ENCODE assay signal across 18 cellular contexts in the genomic region with DNA sequence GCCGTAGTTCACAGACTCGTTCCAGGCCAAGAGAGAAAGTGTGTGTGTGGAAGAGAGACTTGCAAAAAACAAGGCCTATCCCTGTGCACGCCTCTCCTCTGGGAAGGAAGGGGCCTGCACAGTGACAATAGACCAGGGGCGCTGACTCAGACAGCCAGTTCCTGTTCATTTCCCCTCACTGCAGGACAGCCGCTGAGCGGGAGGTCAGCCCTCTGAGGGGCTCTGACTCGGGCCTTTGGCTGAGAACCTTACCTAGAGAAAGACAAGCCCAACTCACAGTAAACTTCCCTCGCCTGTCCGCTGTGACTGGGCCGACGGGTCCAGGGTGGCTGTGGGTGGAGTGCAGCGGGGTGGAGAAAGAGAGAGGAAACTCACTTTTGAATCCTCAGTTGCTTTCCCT. TPM values are rescaled to one million over a fixed set of nuclear protein-coding genes. Genes with fewer than 3 reads are reported as not detected.
DNase-seq lines count a peak whose midpoint lies in the region; ATAC-seq and TF ChIP-seq lines count a peak whose summit lies in the region.
"Had no signal": no experiment of that assay in that cellular context is flagged by ENCODE, and none has a peak within 500 bp of the region (broad histone marks: within the 10 kb centered on the region; RNA-seq: fewer than 3 reads in every experiment).

No MANE protein-coding gene starts in this region.

- 83% methylated on average over 1 of the region's 12 CpGs; no CpG with 5 or more reads in 1 of the 2 experiments for WGBS in mesodermal cell (ENCODE audit: insufficient coverage in 2 of 2), 2 experiments
- WGBS in upper lobe of left lung, 2 donors = 48% methylated on average over 12 of the region's 12 CpGs; no CpG with 5 or more reads in 1 of the 2 donors

- no peaks in the 10 kb centered on the region for H3K36me3 ChIP-seq in breast epithelium
- no peaks in the 10 kb centered on the region for H3K36me3 ChIP-seq in mesodermal cell (ENCODE audit: control insufficient read depth, insufficient read depth, low read length)
- no peaks in the 10 kb centered on the region for H3K36me3 ChIP-seq in upper lobe of left lung

- H3K4me1 ChIP-seq in breast epithelium (no peaks in the 10 kb centered on the region), mesodermal cell (ENCODE audit: control insufficient read depth, insufficient read depth, low read length, poor library complexity, severe bottlenecking) (peaks cover 27% of the 10 kb centered on the region), upper lobe of left lung (peaks cover 0 to 21% (median 3%) of the 10 kb centered on the region in 4 donors)

- no peaks in the 10 kb centered on the region for H3K9me3 Mint-ChIP-seq in MCF 10A (ENCODE audit: unreplicated experiment)
- H3K9me3 Mint-ChIP-seq: naive thymus-derived CD8-positive, alpha-beta T cell; stimulated activated naive CD8-positive, alpha-beta T cell treated with anti-CD3 and anti-CD28 coated beads, Interleukin-15, amount 100 ng/mL, for 72 hours had no signal

- BruUV-seq in MCF 10A (replicated peaks; lab: Mats Ljungman, UMichigan) = no TSS peak

- DNase-seq in breast epithelium (ENCODE audit: low spot score in 2 of 2) = no peak
- no peak for DNase-seq in MCF 10A (ENCODE audit: unreplicated experiment)
- DNase-seq in fibroblast of pulmonary artery (ENCODE audit: low read depth) = peak; percentile 44
- peak in 1 of 2 donors; percentile 52 for DNase-seq in upper lobe of left lung
- DNase-seq in SHP77 treated with DMSO at 0.1 percent for 48 hours (lab: John Stamatoyannopoulos, UW) = no peak
- DNase-seq: 8988T; activated T-cell treated with anti-CD3 and anti-CD28 coated beads for 4 hours; CD4-positive, alpha-beta memory T cell; dorsolateral prefrontal cortex; naive thymus-derived CD8-positive, alpha-beta T cell; NCI-H1417 treated with DMSO at 0.1 percent for 48 hours; NCI-H524; OCI-M1; stimulated activated naive CD8-positive, alpha-beta T cell treated with anti-CD3 and anti-CD28 coated beads, Interleukin-15, amount 100 ng/mL, for 72 hours had no signal

- no peaks in the 10 kb centered on the region for H3K9me3 ChIP-seq in breast epithelium
- no peaks in the 10 kb centered on the region for H3K9me3 ChIP-seq in mesodermal cell (ENCODE audit: control insufficient read depth, low read length)
- H3K9me3 ChIP-seq in upper lobe of left lung = no peaks in the 10 kb centered on the region

- H3K4me3 Mint-ChIP-seq in MCF 10A (ENCODE audit: unreplicated experiment) = no peak overlapping the region
- H3K4me3 Mint-ChIP-seq: naive thymus-derived CD8-positive, alpha-beta T cell; stimulated activated naive CD8-positive, alpha-beta T cell treated with anti-CD3 and anti-CD28 coated beads, Interleukin-15, amount 100 ng/mL, for 72 hours had no signal

- peak overlapping the region; percentile 55 to 63 for H3K27ac ChIP-seq in breast epithelium
- peak overlapping the region; percentile 67 for H3K27ac ChIP-seq in mesodermal cell (ENCODE audit: low read depth, low read length, severe bottlenecking)
- peak overlapping the region; percentile 44 to 78 (median 70) for H3K27ac ChIP-seq in upper lobe of left lung

- peaks cover 95% of the 10 kb centered on the region for H3K27me3 Mint-ChIP-seq in MCF 10A (ENCODE audit: insufficient read depth, unreplicated experiment)
- H3K27me3 Mint-ChIP-seq: CD4-positive, alpha-beta memory T cell had no signal

- ATAC-seq in upper lobe of left lung (ENCODE audit: low FRiP score in 2 of 2) = peak; percentile 43 to 69
- no peak for ATAC-seq in HG02981 (IDR thresholded peaks at IDR 0.05; ENCODE audit: unreplicated experiment)
- no peak for ATAC-seq in HG03025 (IDR thresholded peaks at IDR 0.05; ENCODE audit: low FRiP score, unreplicated experiment)
- ATAC-seq: activated CD4-positive, CD25-positive, alpha-beta regulatory T cell treated with anti-CD3 and anti-CD28 coated beads, Interleukin-2, amount 50 U/mL, for 24 hours; naive thymus-derived CD8-positive, alpha-beta T cell; stimulated activated naive CD8-positive, alpha-beta T cell treated with anti-CD3 and anti-CD28 coated beads, Interleukin-15, amount 100 ng/mL, for 72 hours had no signal

- no peaks in the 10 kb centered on the region for H3K4me1 Mint-ChIP-seq in MCF 10A (ENCODE audit: insufficient read depth, unreplicated experiment)
- H3K4me1 Mint-ChIP-seq: stimulated activated naive CD8-positive, alpha-beta T cell treated with anti-CD3 and anti-CD28 coated beads, Interleukin-15, amount 100 ng/mL, for 72 hours had no signal

- no peak for TF ChIP-seq EP300 in upper lobe of left lung (IDR thresholded peaks at IDR 0.05)

- TF ChIP-seq CTCF in breast epithelium (IDR thresholded peaks at IDR 0.05) (no peak), MCF 10A (IDR thresholded peaks at IDR 0.05; ENCODE audit: unreplicated experiment) (no peak), fibroblast of pulmonary artery (IDR thresholded peaks at IDR 0.05; ENCODE audit: low read length, missing control alignments) (no peak), upper lobe of left lung (IDR thresholded peaks at IDR 0.05) (no peak)

- no peak overlapping the region for H3K27ac Mint-ChIP-seq in MCF 10A (ENCODE audit: low read depth, unreplicated experiment)
- H3K27ac Mint-ChIP-seq: naive thymus-derived CD8-positive, alpha-beta T cell; stimulated activated naive CD8-positive, alpha-beta T cell treated with anti-CD3 and anti-CD28 coated beads, Interleukin-15, amount 100 ng/mL, for 72 hours had no signal

- intact Hi-C loops in breast epithelium (cut with DNase I; ENCODE audit: low total_unique reads) (no loop called here), MCF 10A (cut with micrococcal nuclease) (no loop called here)

- CTCF ChIA-PET in MCF 10A (lab: Yijun Ruan, JAX) = no interaction called here

- POLR2A ChIA-PET in MCF 10A (lab: Yijun Ruan, JAX) = no interaction called here

- H3K27me3 ChIP-seq in breast epithelium (peaks cover 0 to 56% of the 10 kb centered on the region in 2 donors), upper lobe of left lung (no peaks in the 10 kb centered on the region)

- TF ChIP-seq POLR2A in breast epithelium (IDR thresholded peaks at IDR 0.05) (no peak), upper lobe of left lung (IDR thresholded peaks at IDR 0.05) (peak in 1 of 4 donors; percentile 17)

- no peaks in the 10 kb centered on the region for H3K36me3 Mint-ChIP-seq in MCF 10A (ENCODE audit: insufficient read depth, unreplicated experiment)
- H3K36me3 Mint-ChIP-seq: CD4-positive, alpha-beta memory T cell; naive thymus-derived CD8-positive, alpha-beta T cell had no signal

- peak overlapping the region in 2 of 3 donors; percentile 15 to 18 for H3K4me3 ChIP-seq in breast epithelium
- no peak overlapping the region for H3K4me3 ChIP-seq in fibroblast of pulmonary artery (replicated peaks; ENCODE audit: low read depth, low read length)
- no peak overlapping the region for H3K4me3 ChIP-seq in mesodermal cell (ENCODE audit: extremely low read depth, insufficient read depth, low read length, poor library complexity, severe bottlenecking)
- H3K4me3 ChIP-seq in upper lobe of left lung = peak overlapping the region in 2 of 4 donors; percentile 27 to 32

RNA-seq across cellular contexts. Expression of a gene that starts 52.1 kb away (rescaled TPM):
- total RNA-seq in breast epithelium = 1 to 10 TPM; 3.3 to 5.0 (median 5.0) TPM
- not detected in 2 replicates for total RNA-seq in MCF 10A (2022)
- polyA plus RNA-seq in mesodermal cell (2013, experiment 1 of 2) = 12.0 TPM
- polyA plus RNA-seq in mesodermal cell (2013, experiment 2 of 2) = 10.1 TPM
- total RNA-seq in upper lobe of left lung = 10 to 100 TPM in 2 of 6 donors, 1 to 10 TPM in 4; 2.7 to 15.7 (median 6.4) TPM
- polyA plus RNA-seq: naive thymus-derived CD8-positive, alpha-beta T cell had no signal

Comparison
In these comparisons a context has a peak if more than half of its experiments do, and no peak if none do; other contexts are left out.
1. H3K4me3 ChIP-seq: peak in breast epithelium (2 of 3); none in fibroblast of pulmonary artery (single experiment) and mesodermal cell (single experiment).
2. ATAC-seq: peak in upper lobe of left lung (2 of 2); none in HG02981 (single experiment) and HG03025 (single experiment).
3. Peak in every context shown above with its lines, with median percentiles within 50 percentile points of each other: H3K27ac ChIP-seq.